ENCODE assay signal across 1 cellular context in genomic region chr5:140362875-140363630, GRCh38.
A peak's percentile ranks its signal among the peaks of the same experiment; 100 is the strongest.
TF ChIP-seq lines count a peak whose summit lies in the region.

No MANE protein-coding gene starts in this region.

TF ChIP-seq in GM23338, 12 proteins besides CTCF, POLR2A, EP300 and RAD21 (continued from another document):
- TF ChIP-seq ZNF462 (CRISPR knock-in tag; IDR thresholded peaks at IDR 0.05) (peak; percentile 85), NANOG (IDR thresholded peaks at IDR 0.05; ENCODE audit: borderline replicate concordance) (no peak), STAT1 (IDR thresholded peaks at IDR 0.05; ENCODE audit: unreplicated experiment) (no peak), EZH2phosphoT487 (IDR thresholded peaks at IDR 0.05; ENCODE audit: unreplicated experiment) (no peak), CREB1 (CRISPR knock-in tag; IDR thresholded peaks at IDR 0.05; ENCODE audit: low read depth) (peak; percentile 48; the same call in 1 of the 2 replicates)
